In genomic region chr2:88698498-88699233, GRCh38 we compare ENCODE assay signal across 17 cellular contexts. TPM values are rescaled to one million over a fixed set of nuclear protein-coding genes. Genes with fewer than 3 reads are reported as not detected.
A peak's percentile ranks its signal among the peaks of the same experiment; 100 is the strongest.
DNase-seq lines count a peak whose midpoint lies in the region; ATAC-seq and TF ChIP-seq lines count a peak whose summit lies in the region.
"Had no signal": no experiment of that assay in that cellular context is flagged by ENCODE, and none has a peak within 500 bp of the region (broad histone marks: within the 10 kb centered on the region; RNA-seq: fewer than 3 reads in every experiment).

No MANE protein-coding gene starts in this region.

- peaks cover 4% of the 10 kb centered on the region for H3K4me1 Mint-ChIP-seq in chondrocyte (ENCODE audit: low read depth)

- WGBS in thyroid gland, 2 donors, result 64 to 69% methylated on average over 3 of the region's 3 CpGs

- H3K4me1 ChIP-seq in colonic mucosa (peaks cover 4% of the 10 kb centered on the region), lower lobe of right lung (peaks cover 8% of the 10 kb centered on the region), thyroid gland (peaks cover 8 to 10% of the 10 kb centered on the region in 2 donors)
- H3K4me1 ChIP-seq: breast epithelium had no signal

- H3K9me3 Mint-ChIP-seq in chondrocyte (ENCODE audit: low read depth), result no peaks in the 10 kb centered on the region
- H3K9me3 Mint-ChIP-seq: natural killer cell had no signal

- H3K27me3 ChIP-seq in colonic mucosa (no peaks in the 10 kb centered on the region), lower lobe of right lung (ENCODE audit: low read depth) (no peaks in the 10 kb centered on the region), thyroid gland (no peaks in the 10 kb centered on the region)
- H3K27me3 ChIP-seq: breast epithelium had no signal

- ATAC-seq in lower lobe of right lung (peak; percentile 79 to 82), HG03159 (IDR thresholded peaks at IDR 0.05; ENCODE audit: unreplicated experiment) (no peak)
- ATAC-seq: activated CD8-positive, alpha-beta T cell treated with anti-CD3 and anti-CD28 coated beads, Interleukin-2, amount 10 ng/mL, durations not matched to agents 7 days and 5 days; natural killer cell had no signal

- H3K9ac ChIP-seq in colonic mucosa (ENCODE audit: low read depth in 2 of 2, low read length in 2 of 2), result peak overlapping the region in 1 of 2 donors; percentile 60
- H3K9ac ChIP-seq: KMS-11 had no signal

- no peaks in the 10 kb centered on the region for H3K36me3 ChIP-seq in colonic mucosa
- peaks cover 33% of the 10 kb centered on the region for H3K36me3 ChIP-seq in lower lobe of right lung
- peaks cover 0 to 3% of the 10 kb centered on the region in 2 donors for H3K36me3 ChIP-seq in thyroid gland
- H3K36me3 ChIP-seq: breast epithelium had no signal

- no peak for TF ChIP-seq POLR2A in thyroid gland (IDR thresholded peaks at IDR 0.05)

- H3K27me3 Mint-ChIP-seq in chondrocyte (ENCODE audit: low read depth), result no peaks in the 10 kb centered on the region

- intact Hi-C loops in colonic mucosa (cut with DNase I) (no loop called here), lower lobe of right lung (cut with DNase I) (no loop called here), thyroid gland (cut with DNase I) (no loop called here)

- H3K27ac ChIP-seq in colonic mucosa (peak overlapping the region; percentile 73), lower lobe of right lung (peak overlapping the region; percentile 8), thyroid gland (peak overlapping the region in 2 of 3 donors; percentile 5 to 20)
- H3K27ac ChIP-seq: KMS-11 had no signal

- H3K27ac Mint-ChIP-seq in chondrocyte (ENCODE audit: unreplicated experiment), result no peak overlapping the region
- H3K27ac Mint-ChIP-seq: activated CD8-positive, alpha-beta T cell treated with anti-CD3 and anti-CD28 coated beads, Interleukin-2, amount 10 ng/mL, durations not matched to agents 7 days and 5 days; activated T-helper 1 cell treated with anti-CD3 and anti-CD28 coated beads, Interleukin-12 subunit alpha, Interleukin-12 subunit beta, Interleukin-2, Interleukin-4 antibody, amounts not matched to agents 30 ng/mL and 10 ng/mL and 1 ng/mL, durations not matched to agents 14 hours and 24 hours and 36 hours; natural killer cell had no signal

- no peak overlapping the region for H3K4me3 Mint-ChIP-seq in chondrocyte (ENCODE audit: unreplicated experiment)
- H3K4me3 Mint-ChIP-seq: activated CD8-positive, alpha-beta T cell treated with anti-CD3 and anti-CD28 coated beads, Interleukin-2, amount 10 ng/mL, durations not matched to agents 7 days and 5 days; activated T-helper 1 cell treated with anti-CD3 and anti-CD28 coated beads, Interleukin-12 subunit alpha, Interleukin-12 subunit beta, Interleukin-2, Interleukin-4 antibody, amounts not matched to agents 30 ng/mL and 10 ng/mL and 1 ng/mL, durations not matched to agents 14 hours and 24 hours and 36 hours; natural killer cell had no signal

- H3K9me3 ChIP-seq in colonic mucosa, result no peaks in the 10 kb centered on the region
- no peaks in the 10 kb centered on the region for H3K9me3 ChIP-seq in lower lobe of right lung
- no peaks in the 10 kb centered on the region for H3K9me3 ChIP-seq in thyroid gland
- H3K9me3 ChIP-seq: breast epithelium had no signal

- TF ChIP-seq CTCF in colonic mucosa (IDR thresholded peaks at IDR 0.05), result no peak
- no peak for TF ChIP-seq CTCF in lower lobe of right lung (IDR thresholded peaks at IDR 0.05)
- TF ChIP-seq CTCF in thyroid gland (IDR thresholded peaks at IDR 0.05), result no peak
- no peak for TF ChIP-seq CTCF in chondrocyte (IDR thresholded peaks at IDR 0.05)

- peaks cover 14% of the 10 kb centered on the region for H3K36me3 Mint-ChIP-seq in chondrocyte (ENCODE audit: low read depth)

- DNase-seq in NCI-H146 (lab: John Stamatoyannopoulos, UW) (peak; percentile 19), NCI-H146 treated with DMSO at 0.1 percent for 48 hours (lab: John Stamatoyannopoulos, UW; ENCODE audit: unreplicated experiment) (no peak), colonic mucosa (peak; percentile 82), lower lobe of right lung (no peak), thyroid gland (peak; percentile 36 to 46), chondrocyte (ENCODE audit: low spot score) (no peak)
- no peak for DNase-seq in activated naive CD4-positive, alpha-beta T cell (lab: John Stamatoyannopoulos, UW)
- DNase-seq: 8988T; activated CD8-positive, alpha-beta T cell treated with anti-CD3 and anti-CD28 coated beads, Interleukin-2, amount 10 ng/mL, durations not matched to agents 7 days and 5 days; DMS 273 treated with DMSO at 0.1 percent for 48 hours; effector CD4-positive, alpha-beta T cell; natural killer cell; NCI-H1092 treated with DMSO at 0.1 percent for 48 hours had no signal

- H3K4me3 ChIP-seq in colonic mucosa, result no peak overlapping the region
- no peak overlapping the region for H3K4me3 ChIP-seq in lower lobe of right lung
- no peak overlapping the region for H3K4me3 ChIP-seq in thyroid gland (replicated peaks in 1 of 3)
- H3K4me3 ChIP-seq: breast epithelium had no signal

RNA-seq across cellular contexts. Expression of gene RPIA, which starts 7.2 kb away (rescaled TPM):
- total RNA-seq in colonic mucosa, result 10 to 100 TPM; 26.1 to 39.5 TPM
- 16.5 TPM for total RNA-seq in lower lobe of right lung
- total RNA-seq in thyroid gland, result 10 to 100 TPM in 1 of 4 donors, 1 to 10 TPM in 3; 4.2 to 10.0 (median 7.6) TPM
- total RNA-seq in chondrocyte, result 8.6 to 9.0 TPM (median 8.9 TPM) in 3 replicates

Comparison
In these comparisons a context has a peak if more than half of its experiments do, and no peak if none do; other contexts are left out.
1. DNase-seq: peak in NCI-H146 (single experiment), colonic mucosa (single experiment) and thyroid gland (2 of 2); none in NCI-H146 treated with DMSO at 0.1 percent for 48 hours (single experiment), lower lobe of right lung (single experiment), activated naive CD4-positive, alpha-beta T cell (0 of 4) and chondrocyte (single experiment).
2. H3K27ac ChIP-seq: peak in every context shown above with its lines; median percentile 73 in colonic mucosa; 12 in thyroid gland; 8 in lower lobe of right lung.